In the genomic region with DNA sequence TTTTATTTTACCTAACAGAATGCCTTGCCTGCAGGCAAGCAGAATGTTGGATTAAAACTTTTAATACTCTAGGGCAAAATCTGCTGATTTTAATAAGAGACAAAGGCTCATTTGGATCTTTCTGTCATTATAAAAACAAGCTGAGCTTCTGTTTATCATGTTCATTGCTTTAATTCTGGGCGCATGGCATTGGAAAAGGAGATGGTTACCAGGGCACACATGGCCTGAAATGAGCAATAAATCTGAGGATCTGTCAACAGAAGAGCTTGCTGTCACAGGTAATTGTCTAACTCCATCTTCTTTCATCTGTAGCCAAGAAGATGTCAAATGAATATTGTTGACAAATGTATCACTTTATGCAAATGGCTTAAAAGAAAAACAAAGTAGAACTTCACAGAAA, we compare ENCODE assay signal across 15 cellular contexts.
DNase-seq lines count a peak whose midpoint lies in the region; ATAC-seq, FAIRE-seq and TF ChIP-seq lines count a peak whose summit lies in the region.
"Had no signal": no experiment of that assay in that cellular context is flagged by ENCODE, and none has a peak within 500 bp of the region (broad histone marks: within the 10 kb centered on the region; RNA-seq: fewer than 3 reads in every experiment).

No MANE protein-coding gene starts in this region.

- H3K4me1 ChIP-seq in A549, result no peaks in the 10 kb centered on the region
- H3K4me1 ChIP-seq: BLaER1 treated with 17β-estradiol and CSF1 and Interleukin-3, amounts not matched to agents 10 nM and 100 nM; HAP-1 had no signal

- H4K20me1 ChIP-seq in neural cell (ENCODE audit: insufficient read depth), result no peaks in the 10 kb centered on the region
- H4K20me1 ChIP-seq: BLaER1 treated with 17β-estradiol and CSF1 and Interleukin-3, amounts not matched to agents 10 nM and 100 nM had no signal

- no peaks in the 10 kb centered on the region for H3K4me1 Mint-ChIP-seq in T-helper 17 cell

- no peaks in the 10 kb centered on the region for H3F3A ChIP-seq in neural cell (ENCODE audit: insufficient read depth, low read length, poor library complexity, severe bottlenecking)

- no peak overlapping the region for H3K4me2 ChIP-seq in A549
- no peak overlapping the region for H3K4me2 ChIP-seq in neural cell (ENCODE audit: low read length)
- H3K4me2 ChIP-seq: BLaER1 treated with 17β-estradiol and CSF1 and Interleukin-3, amounts not matched to agents 10 nM and 100 nM had no signal

- no peaks in the 10 kb centered on the region for H3K79me2 ChIP-seq in neural cell (replicated peaks; ENCODE audit: insufficient read depth, low read length)

- 0% methylated on average over 1 of the region's 1 CpG for WGBS in A549 (ENCODE audit: missing lambda C conversion rate)

- no peaks in the 10 kb centered on the region for H3K27me3 ChIP-seq in neural cell (ENCODE audit: insufficient read depth, low read depth, low read length)
- H3K27me3 ChIP-seq: BLaER1 treated with 17β-estradiol and CSF1 and Interleukin-3, amounts not matched to agents 10 nM and 100 nM had no signal

- TF ChIP-seq EP300 in A549 (IDR thresholded peaks at IDR 0.05) (no peak), neural cell (conservative IDR thresholded peaks at IDR 0.05; ENCODE audit: poor library complexity, severe bottlenecking) (peak; percentile 94)

- no peak overlapping the region for H3K9ac ChIP-seq in neural cell (ENCODE audit: low read length)
- H3K9ac ChIP-seq: BLaER1 treated with 17β-estradiol and CSF1 and Interleukin-3, amounts not matched to agents 10 nM and 100 nM; GM23248 had no signal

- no peak for ATAC-seq in A549
- no peak for ATAC-seq in GM21360 (IDR thresholded peaks at IDR 0.05; ENCODE audit: unreplicated experiment)
- ATAC-seq in T-helper 17 cell, result no peak
- ATAC-seq: CD8-positive, alpha-beta T cell had no signal

- DNase-seq in NCI-H1417 (lab: John Stamatoyannopoulos, UW) (peak; percentile 6 to 77 (median 72)), NCI-H1417 treated with DMSO at 0.1 percent for 48 hours (lab: John Stamatoyannopoulos, UW) (no peak), A549 (ENCODE audit: low read depth in 1 of 2, low spot score in 1 of 2) (no peak), SK-N-DZ (ENCODE audit: low spot score) (peak; percentile 72), T-helper 17 cell (no peak)
- DNase-seq: Calu3; CD8-positive, alpha-beta T cell; DMS79 treated with DMSO at 0.1 percent for 48 hours; GF-D8; GM23248 had no signal

- no peaks in the 10 kb centered on the region for H3K36me3 ChIP-seq in neural cell (ENCODE audit: insufficient read depth, low read length)
- H3K36me3 ChIP-seq: BLaER1 treated with 17β-estradiol and CSF1 and Interleukin-3, amounts not matched to agents 10 nM and 100 nM; HAP-1 had no signal

- H3K36me3 Mint-ChIP-seq in T-helper 17 cell (ENCODE audit: low read depth), result peaks cover 2% of the 10 kb centered on the region
- H3K36me3 Mint-ChIP-seq: CD8-positive, alpha-beta T cell had no signal

- CTCF ChIA-PET in A549 (lab: Yijun Ruan, JAX), result no interaction called here

- TF ChIP-seq RAD21 in A549 (conservative IDR thresholded peaks at IDR 0.05 in 1 of 2, IDR thresholded peaks at IDR 0.05 in 1 of 2) (no peak), neural cell (conservative IDR thresholded peaks at IDR 0.05) (peak; percentile 17)

- peak; percentile 32 for FAIRE-seq in A549 (lab: Jason Lieb, UNC)

- POLR2A ChIA-PET in A549 (lab: Yijun Ruan, JAX), result no interaction called here

- H3K4me3 Mint-ChIP-seq in T-helper 17 cell, result no peak overlapping the region
- H3K4me3 Mint-ChIP-seq: CD8-positive, alpha-beta T cell had no signal

- no peak overlapping the region for H3K4me3 ChIP-seq in A549
- H3K4me3 ChIP-seq in neural cell (ENCODE audit: low read length), result no peak overlapping the region
- H3K4me3 ChIP-seq: BLaER1 treated with 17β-estradiol and CSF1 and Interleukin-3, amounts not matched to agents 10 nM and 100 nM; GM23248; HAP-1 had no signal

- no peak overlapping the region for H2AFZ ChIP-seq in neural cell (ENCODE audit: low read depth, low read length)
- H2AFZ ChIP-seq: GM23248 had no signal

- H3K27me3 Mint-ChIP-seq in T-helper 17 cell, result no peaks in the 10 kb centered on the region

- TF ChIP-seq CTCF in A549 (IDR thresholded peaks at IDR 0.05), result no peak
- no peak for TF ChIP-seq CTCF in neural cell (IDR thresholded peaks at IDR 0.05; ENCODE audit: poor library complexity, severe bottlenecking)

- no peaks in the 10 kb centered on the region for H3K9me2 ChIP-seq in neural cell (ENCODE audit: insufficient read depth, low read length)

- no peaks in the 10 kb centered on the region for H3K9me3 ChIP-seq in A549
- no peaks in the 10 kb centered on the region for H3K9me3 ChIP-seq in neural cell (ENCODE audit: low read length)
- no peaks in the 10 kb centered on the region for H3K9me3 ChIP-seq in T-helper 17 cell (ENCODE audit: control insufficient read depth, low read length, poor library complexity, severe bottlenecking)
- H3K9me3 ChIP-seq: BLaER1 treated with 17β-estradiol and CSF1 and Interleukin-3, amounts not matched to agents 10 nM and 100 nM; HAP-1 had no signal

- no peak overlapping the region for H3K27ac Mint-ChIP-seq in T-helper 17 cell
- H3K27ac Mint-ChIP-seq: CD8-positive, alpha-beta T cell had no signal

- H3K27ac ChIP-seq in A549 (no peak overlapping the region), neural cell (ENCODE audit: low read length) (no peak overlapping the region)
- H3K27ac ChIP-seq: 22Rv1; BLaER1 treated with 17β-estradiol and CSF1 and Interleukin-3, amounts not matched to agents 10 nM and 100 nM; GM23248 had no signal

- no peak for TF ChIP-seq POLR2A in A549 (IDR thresholded peaks at IDR 0.05; ENCODE audit: low read length)

TF ChIP-seq in A549, 52 proteins besides CTCF, POLR2A, EP300 and RAD21:
- no peak for TF ChIP-seq HEYL (CRISPR knock-in tag; IDR thresholded peaks at IDR 0.05)
- no peak for TF ChIP-seq ZNF302 (CRISPR knock-in tag; IDR thresholded peaks at IDR 0.05)

TF ChIP-seq in neural cell, 6 proteins besides CTCF, POLR2A, EP300 and RAD21:
- no peak for TF ChIP-seq EZH2 (IDR thresholded peaks at IDR 0.05; ENCODE audit: borderline replicate concordance, insufficient read depth, low read length, poor library complexity, severe bottlenecking)
- TF ChIP-seq MXI1 (conservative IDR thresholded peaks at IDR 0.05; ENCODE audit: poor library complexity, severe bottlenecking), result no peak
- TF ChIP-seq, protein P1, sequence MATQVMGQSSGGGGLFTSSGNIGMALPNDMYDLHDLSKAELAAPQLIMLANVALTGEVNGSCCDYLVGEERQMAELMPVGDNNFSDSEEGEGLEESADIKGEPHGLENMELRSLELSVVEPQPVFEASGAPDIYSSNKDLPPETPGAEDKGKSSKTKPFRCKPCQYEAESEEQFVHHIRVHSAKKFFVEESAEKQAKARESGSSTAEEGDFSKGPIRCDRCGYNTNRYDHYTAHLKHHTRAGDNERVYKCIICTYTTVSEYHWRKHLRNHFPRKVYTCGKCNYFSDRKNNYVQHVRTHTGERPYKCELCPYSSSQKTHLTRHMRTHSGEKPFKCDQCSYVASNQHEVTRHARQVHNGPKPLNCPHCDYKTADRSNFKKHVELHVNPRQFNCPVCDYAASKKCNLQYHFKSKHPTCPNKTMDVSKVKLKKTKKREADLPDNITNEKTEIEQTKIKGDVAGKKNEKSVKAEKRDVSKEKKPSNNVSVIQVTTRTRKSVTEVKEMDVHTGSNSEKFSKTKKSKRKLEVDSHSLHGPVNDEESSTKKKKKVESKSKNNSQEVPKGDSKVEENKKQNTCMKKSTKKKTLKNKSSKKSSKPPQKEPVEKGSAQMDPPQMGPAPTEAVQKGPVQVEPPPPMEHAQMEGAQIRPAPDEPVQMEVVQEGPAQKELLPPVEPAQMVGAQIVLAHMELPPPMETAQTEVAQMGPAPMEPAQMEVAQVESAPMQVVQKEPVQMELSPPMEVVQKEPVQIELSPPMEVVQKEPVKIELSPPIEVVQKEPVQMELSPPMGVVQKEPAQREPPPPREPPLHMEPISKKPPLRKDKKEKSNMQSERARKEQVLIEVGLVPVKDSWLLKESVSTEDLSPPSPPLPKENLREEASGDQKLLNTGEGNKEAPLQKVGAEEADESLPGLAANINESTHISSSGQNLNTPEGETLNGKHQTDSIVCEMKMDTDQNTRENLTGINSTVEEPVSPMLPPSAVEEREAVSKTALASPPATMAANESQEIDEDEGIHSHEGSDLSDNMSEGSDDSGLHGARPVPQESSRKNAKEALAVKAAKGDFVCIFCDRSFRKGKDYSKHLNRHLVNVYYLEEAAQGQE (IDR thresholded peaks at IDR 0.05; ENCODE audit: borderline replicate concordance), result no peak
- TF ChIP-seq TAF1 (IDR thresholded peaks at IDR 0.05; ENCODE audit: low read depth), result no peak
- peak; percentile 32 for TF ChIP-seq POLR2AphosphoS5 (IDR thresholded peaks at IDR 0.05)
- no peak for TF ChIP-seq SMC3 (conservative IDR thresholded peaks at IDR 0.05; ENCODE audit: poor library complexity)

Comparison
In these comparisons a context has a peak if more than half of its experiments do, and no peak if none do; other contexts are left out.
1. DNase-seq: peak in NCI-H1417 (3 of 3) and SK-N-DZ (single experiment); none in NCI-H1417 treated with DMSO at 0.1 percent for 48 hours (single experiment), A549 (0 of 2) and T-helper 17 cell (0 of 3).